Comparison of ENCODE assay signal across 1 cellular context in genomic region chr6:90406957-90407356, GRCh38.
TF ChIP-seq lines count a peak whose summit lies in the region.

No MANE protein-coding gene starts in this region.

TF ChIP-seq in IMR-90, 13 proteins besides CTCF, POLR2A, EP300 and RAD21:
- TF ChIP-seq RCOR1 (IDR thresholded peaks at IDR 0.05; ENCODE audit: insufficient replicate concordance, low read length) = no peak
- TF ChIP-seq MAFK (IDR thresholded peaks at IDR 0.05; ENCODE audit: low read depth, low read length) = no peak
- no peak for TF ChIP-seq MXI1 (IDR thresholded peaks at IDR 0.05; ENCODE audit: borderline replicate concordance, low read depth, low read length)
- TF ChIP-seq USF2 (IDR thresholded peaks at IDR 0.05; ENCODE audit: low read depth, low read length) = no peak
- TF ChIP-seq FOS (IDR thresholded peaks at IDR 0.05; ENCODE audit: low read depth, low read length) = no peak
- no peak for TF ChIP-seq ELK1 (IDR thresholded peaks at IDR 0.05; ENCODE audit: borderline replicate concordance, low read depth, low read length)
- no peak; the same call in 1 of the 2 replicates for TF ChIP-seq CEBPB (IDR thresholded peaks at IDR 0.05; ENCODE audit: low read depth, low read length)
- TF ChIP-seq CHD1 (IDR thresholded peaks at IDR 0.05; ENCODE audit: low read depth, low read length) = no peak
- no peak for TF ChIP-seq RFX5 (IDR thresholded peaks at IDR 0.05; ENCODE audit: low read depth, low read length)
- TF ChIP-seq NFE2L2 (IDR thresholded peaks at IDR 0.05; ENCODE audit: low read depth, low read length) = no peak
- TF ChIP-seq BHLHE40 (IDR thresholded peaks at IDR 0.05; ENCODE audit: low read depth, low read length) = no peak
- TF ChIP-seq SMC3 (IDR thresholded peaks at IDR 0.05; ENCODE audit: low read depth, low read length) = no peak
- no peak for TF ChIP-seq MAZ (IDR thresholded peaks at IDR 0.05; ENCODE audit: borderline replicate concordance, low read depth, low read length)
